In the genomic region with DNA sequence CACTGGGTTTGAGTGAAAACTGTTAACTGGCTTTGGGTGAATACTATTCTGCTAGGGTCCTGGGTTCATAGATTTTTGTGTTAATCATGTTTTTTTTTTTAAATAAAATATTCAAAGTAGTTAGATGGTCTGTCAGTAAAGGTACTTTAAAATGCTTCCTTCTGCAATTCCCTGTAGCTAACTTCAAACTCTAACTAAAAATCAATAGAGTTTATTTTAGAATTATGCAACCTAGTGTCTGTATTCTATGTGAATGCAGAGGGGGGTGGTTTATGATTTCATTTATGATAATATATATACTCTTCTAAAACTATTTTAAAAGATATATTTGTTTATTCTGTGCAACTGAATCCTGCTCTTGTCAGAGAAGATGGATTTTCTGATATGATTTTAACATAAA, we compare ENCODE assay signal across 39 cellular contexts. TPM values are rescaled to one million over a fixed set of nuclear protein-coding genes. Genes with fewer than 3 reads are reported as not detected.
"Had no signal": no experiment of that assay in that cellular context is flagged by ENCODE, and none has a peak within 500 bp of the region (broad histone marks: within the 10 kb centered on the region; RNA-seq: fewer than 3 reads in every experiment).

No MANE protein-coding gene starts in this region.

- ATAC-seq: activated naive CD4-positive, alpha-beta T cell treated with anti-CD3 and anti-CD28 coated beads, Interleukin-2, amount 50 U/mL, for 72 hours; activated naive CD8-positive, alpha-beta T cell treated with anti-CD3 and anti-CD28 coated beads, Interleukin-2, amount 50 U/mL, for 24 hours; activated T-cell treated with anti-CD3 and anti-CD28 coated beads, Interleukin-2, amount 50 U/mL, for 4 hours; activated T-cell treated with anti-CD3 and anti-CD28 coated beads, Interleukin-2, amount 50 U/mL, for 72 hours; activated T-helper 17 cell treated with anti-CD3 and anti-CD28 coated beads, Interleukin-2, amount 50 U/mL, for 72 hours; body of pancreas had no signal

- DNase-seq: activated effector memory CD4-positive, alpha-beta T cell treated with anti-CD3 and anti-CD28 coated beads, Interleukin-2, amount 50 U/mL, for 16 hours; activated effector memory CD4-positive, alpha-beta T cell treated with Interleukin-2 at 50 U/mL for 16 hours; activated gamma-delta T cell; activated gamma-delta T cell treated with Interleukin-2 at 50 U/mL for 16 hours; activated naive CD4-positive, alpha-beta T cell; activated naive CD4-positive, alpha-beta T cell treated with anti-CD3 and anti-CD28 coated beads for 36 hours; activated naive CD4-positive, alpha-beta T cell treated with anti-CD3 and anti-CD28 coated beads, Interleukin-2, amount 10 ng/mL, durations not matched to agents 7 days and 5 days; activated naive CD4-positive, alpha-beta T cell treated with anti-CD3 and anti-CD28 coated beads, Interleukin-2, amount 50 U/mL, for 16 hours; activated naive CD4-positive, alpha-beta T cell treated with Interleukin-2 at 50 U/mL for 16 hours; activated naive CD8-positive, alpha-beta T cell treated with anti-CD3 and anti-CD28 coated beads for 36 hours; activated naive CD8-positive, alpha-beta T cell treated with anti-CD3 and anti-CD28 coated beads, Interleukin-2, amount 10 ng/mL, durations not matched to agents 7 days and 5 days; activated naive CD8-positive, alpha-beta T cell treated with anti-CD3 and anti-CD28 coated beads, Interleukin-2, amount 50 U/mL, for 24 hours; activated T-cell treated with anti-CD3 and anti-CD28 coated beads, Interleukin-2, amount 50 U/mL, for 1 hour; activated T-cell treated with anti-CD3 and anti-CD28 coated beads, Interleukin-2, amount 50 U/mL, for 24 hours; activated T-cell treated with anti-CD3 and anti-CD28 coated beads, Interleukin-2, amount 50 U/mL, for 4 hours; activated T-cell treated with anti-CD3 and anti-CD28 coated beads, Interleukin-2, amount 50 U/mL, for 48 hours; activated T-cell treated with anti-CD3 and anti-CD28 coated beads, Interleukin-2, amount 50 U/mL, for 72 hours; adrenal gland; amniotic stem cell; amygdala; anterior cingulate cortex; aorta; body of pancreas; brain microvascular endothelial cell; caudate nucleus; central memory CD4-positive, alpha-beta T cell; cerebellar nuclear complex had no signal

- H3K4me3 ChIP-seq: adrenal gland, ascending aorta, body of pancreas, breast epithelium, cardiac muscle cell had no signal

- H3K36me3 ChIP-seq: adrenal gland, ascending aorta, brain microvascular endothelial cell, cardiac muscle cell had no signal

- H3K27ac ChIP-seq: adrenal gland, ascending aorta, body of pancreas, brain microvascular endothelial cell, breast epithelium, cardiac muscle cell had no signal

- H3K4me1 ChIP-seq: adrenal gland, ascending aorta, body of pancreas, breast epithelium had no signal

- H3K27me3 ChIP-seq: adrenal gland, ascending aorta, body of pancreas, brain microvascular endothelial cell, breast epithelium, cardiac muscle cell had no signal

- FAIRE-seq: astrocyte, bronchial epithelial cell had no signal

- H3K9me3 ChIP-seq: adrenal gland, ascending aorta, body of pancreas, breast epithelium had no signal

RNA-seq across cellular contexts. Expression of gene STARD6, which starts 27.9 kb away (rescaled TPM):
- total RNA-seq: activated naive CD4-positive, alpha-beta T cell treated with anti-CD3 and anti-CD28 coated beads for 36 hours; activated naive CD4-positive, alpha-beta T cell treated with anti-CD3 and anti-CD28 coated beads, Interleukin-2, amount 50 U/mL, for 72 hours; activated naive CD8-positive, alpha-beta T cell treated with anti-CD3 and anti-CD28 coated beads for 36 hours; activated naive CD8-positive, alpha-beta T cell treated with anti-CD3 and anti-CD28 coated beads, Interleukin-2, amount 10 ng/mL, durations not matched to agents 7 days and 5 days; activated T-helper 2 cell treated with anti-CD3 and anti-CD28 coated beads, Interferon-gamma antibody, Interleukin-2, Interleukin-4, amounts not matched to agents 10 μg/mL and 5 μg/mL and 100 μg/mL, durations not matched to agents 14 hours and 24 hours and 36 hours; adrenal gland; aorta; ascending aorta; astrocyte; body of pancreas; breast epithelium; bronchial epithelial cell; cardiac muscle cell; cardiac septum; cerebellum; chondrocyte had no signal
- polyA plus RNA-seq: adipose tissue, adrenal gland, aorta, cardiac muscle cell had no signal
